In genomic region chr2:10303634-10304378, GRCh38 we compare ENCODE assay signal across 8 cellular contexts. TPM values are rescaled to one million over a fixed set of nuclear protein-coding genes. Genes with fewer than 3 reads are reported as not detected.
DNase-seq lines count a peak whose midpoint lies in the region; ATAC-seq and TF ChIP-seq lines count a peak whose summit lies in the region.

No MANE protein-coding gene starts in this region.

- TF ChIP-seq CTCF in GM10248 (IDR thresholded peaks at IDR 0.05; ENCODE audit: control extremely low read depth, extremely low read depth, low read depth, missing control alignments) (peak; percentile 15), body of pancreas (IDR thresholded peaks at IDR 0.05) (peak in 2 of 7 experiments; percentile 3 to 17), gastrocnemius medialis (IDR thresholded peaks at IDR 0.05 in 4 of 5, conservative IDR thresholded peaks at IDR 0.05 in 1 of 5) (peak in 2 of 5 experiments; percentile 10 to 17)

- DNase-seq in GM10248 (ENCODE audit: extremely low spot score) = peak; percentile 51
- peak; percentile 60 for DNase-seq in SW480 (ENCODE audit: low spot score)
- DNase-seq in body of pancreas = peak; percentile 50 to 67 (median 56)
- DNase-seq in iPS DF 6.9 (ENCODE audit: low read depth, low spot score) = no peak
- no peak for DNase-seq in gastrocnemius medialis

- in situ Hi-C loops in gastrocnemius medialis (cut with MboI; ENCODE audit: low sequenced_read_pairs in 4 of 4) = no loop called here

- CTCF ChIA-PET in GM10248 (lab: Yijun Ruan, JAX) = interaction anchor here (0.9 to 8.2 kb wide), 7 partner anchors 9 to 131 kb away, joined by 3 to 56 read pairs (median 7); no protein-coding TSS in a partner anchor

- H3K9me3 ChIP-seq in body of pancreas = no peaks in the 10 kb centered on the region
- H3K9me3 ChIP-seq in iPS DF 6.9 (ENCODE audit: control insufficient read depth, insufficient read depth, low read length) = no peaks in the 10 kb centered on the region
- no peaks in the 10 kb centered on the region for H3K9me3 ChIP-seq in gastrocnemius medialis

- H3K36me3 ChIP-seq in body of pancreas (replicated peaks in 1 of 2; ENCODE audit: insufficient read depth in 1 of 2, low read depth in 2 of 2) (no peaks in the 10 kb centered on the region), iPS DF 6.9 (ENCODE audit: control insufficient read depth, insufficient read depth, low read length) (no peaks in the 10 kb centered on the region), gastrocnemius medialis (no peaks in the 10 kb centered on the region)

- WGBS in body of pancreas, 2 donors = 0 to 1% methylated on average over 9 to 59 of the region's 59 CpGs
- WGBS in iPS DF 6.9 (ENCODE audit: insufficient coverage, insufficient read length) = no CpG with 5 or more reads among the region's 59 CpGs

- TF ChIP-seq POLR2A in body of pancreas (IDR thresholded peaks at IDR 0.05) (peak; percentile 15 to 56 (median 34)), gastrocnemius medialis (IDR thresholded peaks at IDR 0.05) (no peak)

- H3K27ac ChIP-seq in body of pancreas (peak overlapping the region; percentile 31 to 90 (median 82)), iPS DF 6.9 (ENCODE audit: low read length) (no peak overlapping the region), gastrocnemius medialis (peak overlapping the region; percentile 60 to 79 (median 75))

- H3K4me3 ChIP-seq in body of pancreas = peak overlapping the region; percentile 11 to 64
- peak overlapping the region; percentile 55; the same call in 1 of the 2 replicates for H3K4me3 ChIP-seq in iPS DF 6.9 (ENCODE audit: low read length)
- H3K4me3 ChIP-seq in gastrocnemius medialis = peak overlapping the region; percentile 63 to 86 (median 78)

- H3K27me3 ChIP-seq in body of pancreas (no peaks in the 10 kb centered on the region), iPS DF 6.9 (ENCODE audit: control insufficient read depth, insufficient read depth, low read length) (peaks cover 25% of the 10 kb centered on the region), gastrocnemius medialis (no peaks in the 10 kb centered on the region)

- H3K4me1 ChIP-seq in body of pancreas (peaks cover 46% of the 10 kb centered on the region), iPS DF 6.9 (ENCODE audit: control insufficient read depth, insufficient read depth, low read length) (peaks cover 10% of the 10 kb centered on the region), gastrocnemius medialis (peaks cover 18 to 22% of the 10 kb centered on the region in 2 donors)

- POLR2A ChIA-PET in GM10248 (lab: Yijun Ruan, JAX) = no interaction called here

- ATAC-seq in HG03175 (IDR thresholded peaks at IDR 0.05; ENCODE audit: unreplicated experiment) (peak; percentile 26), body of pancreas (peak; percentile 22), gastrocnemius medialis (peak; percentile 4 to 17), GM18520 (IDR thresholded peaks at IDR 0.05; ENCODE audit: unreplicated experiment) (no peak), GM19452 (IDR thresholded peaks at IDR 0.05; ENCODE audit: unreplicated experiment) (no peak)

- intact Hi-C loops in body of pancreas (cut with DNase I) = no loop called here
- intact Hi-C loops in gastrocnemius medialis (cut with DNase I; ENCODE audit: low total_unique reads) = loop anchor here (2.0 to 5.0 kb wide), 2 partner anchors 101 to 182 kb away; partner anchors contain the start of gene RRM2

RNA-seq across cellular contexts. Expression of gene HPCAL1, which starts 1.1 kb away (rescaled TPM):
- total RNA-seq in body of pancreas = 10 to 100 TPM; 41.0 to 66.3 TPM
- total RNA-seq in gastrocnemius medialis = 10 to 100 TPM; 29.0 to 45.5 (median 34.5) TPM

Comparison
In these comparisons a context has a peak if more than half of its experiments do, and no peak if none do; other contexts are left out.
1. DNase-seq: peak in GM10248 (single experiment), SW480 (single experiment) and body of pancreas (4 of 4); none in iPS DF 6.9 (single experiment) and gastrocnemius medialis (0 of 2).
2. ATAC-seq: peak in HG03175 (single experiment), body of pancreas (single experiment) and gastrocnemius medialis (2 of 2); none in GM18520 (single experiment) and GM19452 (single experiment).
3. POLR2A ChIP-seq: peak in body of pancreas (3 of 3); none in gastrocnemius medialis (0 of 2).
4. Peak in every context shown above with its lines, with median percentiles within 50 percentile points of each other: H3K4me3 ChIP-seq.